ENCODE assay signal across 9 cellular contexts in the genomic region with DNA sequence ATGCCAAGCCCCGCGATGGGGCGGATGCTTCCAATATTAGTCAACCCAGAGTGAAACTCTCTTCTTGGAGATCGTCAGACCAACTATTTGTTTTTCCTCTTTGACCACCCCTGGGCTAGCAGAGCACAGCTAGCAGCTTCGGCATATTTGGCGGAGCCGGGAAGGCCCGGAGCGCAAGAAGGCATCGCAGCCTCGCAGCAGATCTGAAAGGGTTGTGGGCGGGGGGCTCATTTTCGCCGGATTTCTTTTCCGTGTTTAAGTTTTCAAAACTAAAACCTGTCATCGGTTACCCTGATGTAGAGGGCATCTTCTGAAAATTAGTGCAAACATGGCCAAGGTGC. TPM values are rescaled to one million over a fixed set of nuclear protein-coding genes. Genes with fewer than 3 reads are reported as not detected.
DNase-seq lines count a peak whose midpoint lies in the region; ATAC-seq and FAIRE-seq lines count a peak whose summit lies in the region.
"Had no signal": no experiment of that assay in that cellular context is flagged by ENCODE, and none has a peak within 500 bp of the region (broad histone marks: within the 10 kb centered on the region; RNA-seq: fewer than 3 reads in every experiment).

No MANE protein-coding gene starts in this region.

- no peaks in the 10 kb centered on the region for H3K4me1 ChIP-seq in thymus (ENCODE audit: control insufficient read depth, insufficient read depth, low read length)
- no peaks in the 10 kb centered on the region for H3K4me1 ChIP-seq in small intestine (ENCODE audit: control insufficient read depth in 2 of 2, insufficient read depth in 1 of 2, low read depth in 1 of 2, low read length in 1 of 2)

- ATAC-seq in HG02642 (IDR thresholded peaks at IDR 0.05; ENCODE audit: poor library complexity, unreplicated experiment): peak; percentile 29
- ATAC-seq in activated CD8-positive, alpha-beta T cell treated with anti-CD3 and anti-CD28 coated beads, Interleukin-2, amount 10 ng/mL, durations not matched to agents 7 days and 5 days: no peak

- DNase-seq in EL (peak; percentile 49), iPS-NIHi7 (ENCODE audit: extremely low spot score) (peak; percentile 22), small intestine (no peak), NCI-H2107 treated with DMSO at 0.1 percent for 48 hours (lab: John Stamatoyannopoulos, UW; ENCODE audit: unreplicated experiment) (no peak), HK-2 (ENCODE audit: unreplicated experiment) (no peak)
- no peak for DNase-seq in activated CD8-positive, alpha-beta T cell treated with anti-CD3 and anti-CD28 coated beads, Interleukin-2, amount 10 ng/mL, durations not matched to agents 7 days and 5 days

- WGBS in thymus: 5% methylated on average over 16 of the region's 16 CpGs
- WGBS in small intestine, 3 donors: 4 to 12% (median 8%) methylated on average over 16 of the region's 16 CpGs

- H3K4me3 ChIP-seq in thymus (ENCODE audit: low read length) (peak overlapping the region; percentile 29), small intestine (ENCODE audit: low read depth in 1 of 2, low read length in 2 of 2) (peak overlapping the region in 1 of 2 donors; percentile 30)

- POLR2A ChIA-PET in activated CD8-positive, alpha-beta T cell treated with anti-CD3 and anti-CD28 coated beads, Interleukin-2, amount 10 ng/mL, durations not matched to agents 7 days and 5 days (lab: Charles Lee): no interaction called here

- H3K27ac ChIP-seq in thymus (ENCODE audit: low read depth): no peak overlapping the region
- H3K27ac ChIP-seq in small intestine (ENCODE audit: low read depth in 1 of 2, low read length in 1 of 2): no peak overlapping the region

- CTCF ChIA-PET in activated CD8-positive, alpha-beta T cell treated with anti-CD3 and anti-CD28 coated beads, Interleukin-2, amount 10 ng/mL, durations not matched to agents 7 days and 5 days (lab: Charles Lee): no interaction called here

- H3K9me3 ChIP-seq in thymus (ENCODE audit: control insufficient read depth): no peaks in the 10 kb centered on the region
- H3K9me3 ChIP-seq in small intestine (ENCODE audit: control insufficient read depth, low read depth): no peaks in the 10 kb centered on the region

- H3K4me3 Mint-ChIP-seq in activated CD8-positive, alpha-beta T cell treated with anti-CD3 and anti-CD28 coated beads, Interleukin-2, amount 10 ng/mL, durations not matched to agents 7 days and 5 days: peak overlapping the region; percentile 40

- H3K27ac Mint-ChIP-seq in activated CD8-positive, alpha-beta T cell treated with anti-CD3 and anti-CD28 coated beads, Interleukin-2, amount 10 ng/mL, durations not matched to agents 7 days and 5 days: no peak overlapping the region

- H3K27me3 Mint-ChIP-seq in activated CD8-positive, alpha-beta T cell treated with anti-CD3 and anti-CD28 coated beads, Interleukin-2, amount 10 ng/mL, durations not matched to agents 7 days and 5 days (ENCODE audit: low read depth): peaks cover 61% of the 10 kb centered on the region

- peaks cover 12% of the 10 kb centered on the region for H3K4me1 Mint-ChIP-seq in activated CD8-positive, alpha-beta T cell treated with anti-CD3 and anti-CD28 coated beads, Interleukin-2, amount 10 ng/mL, durations not matched to agents 7 days and 5 days (ENCODE audit: low read depth)

- H3K36me3 ChIP-seq in thymus (ENCODE audit: control insufficient read depth, insufficient read depth): no peaks in the 10 kb centered on the region
- no peaks in the 10 kb centered on the region for H3K36me3 ChIP-seq in small intestine (ENCODE audit: control insufficient read depth in 2 of 2, insufficient read depth in 2 of 2, low read length in 2 of 2)

- no peak for FAIRE-seq in small intestine (lab: Jason Lieb, UNC)
- FAIRE-seq: islet of Langerhans had no signal

- peaks cover 36% of the 10 kb centered on the region for H3K27me3 ChIP-seq in thymus (ENCODE audit: control insufficient read depth, insufficient read depth)
- H3K27me3 ChIP-seq in small intestine (ENCODE audit: control insufficient read depth in 2 of 2, insufficient read depth in 2 of 2, low read length in 2 of 2): peaks cover 3 to 8% of the 10 kb centered on the region in 2 donors

- H3K36me3 Mint-ChIP-seq in activated CD8-positive, alpha-beta T cell treated with anti-CD3 and anti-CD28 coated beads, Interleukin-2, amount 10 ng/mL, durations not matched to agents 7 days and 5 days (ENCODE audit: low read depth): no peaks in the 10 kb centered on the region

- H3K9me3 Mint-ChIP-seq in activated CD8-positive, alpha-beta T cell treated with anti-CD3 and anti-CD28 coated beads, Interleukin-2, amount 10 ng/mL, durations not matched to agents 7 days and 5 days (ENCODE audit: insufficient read depth): no peaks in the 10 kb centered on the region

RNA-seq across cellular contexts. Expression of a gene that starts 0.3 kb away (rescaled TPM):
- not detected for total RNA-seq in activated CD8-positive, alpha-beta T cell treated with anti-CD3 and anti-CD28 coated beads, Interleukin-2, amount 10 ng/mL, durations not matched to agents 7 days and 5 days
- polyA plus RNA-seq in thymus (2.0 TPM), small intestine (under 1 TPM in 2 of 3 donors, not detected in 1; 0.21 to 0.22 TPM)

Comparison
In these comparisons a context has a peak if more than half of its experiments do, and no peak if none do; other contexts are left out.
1. DNase-seq: peak in EL (single experiment) and iPS-NIHi7 (single experiment); none in activated CD8-positive, alpha-beta T cell treated with anti-CD3 and anti-CD28 coated beads, Interleukin-2, amount 10 ng/mL, durations not matched to agents 7 days and 5 days (single experiment), small intestine (single experiment), NCI-H2107 treated with DMSO at 0.1 percent for 48 hours (single experiment) and HK-2 (single experiment).